In genomic region chr2:69827796-69828540, GRCh38 we compare ENCODE assay signal across 11 cellular contexts. TPM values are rescaled to one million over a fixed set of nuclear protein-coding genes. Genes with fewer than 3 reads are reported as not detected.
DNase-seq lines count a peak whose midpoint lies in the region; ATAC-seq and TF ChIP-seq lines count a peak whose summit lies in the region.
"Had no signal": no experiment of that assay in that cellular context is flagged by ENCODE, and none has a peak within 500 bp of the region (broad histone marks: within the 10 kb centered on the region; RNA-seq: fewer than 3 reads in every experiment).

No MANE protein-coding gene starts in this region.

- peak overlapping the region; percentile 54 for H3K27ac Mint-ChIP-seq in GM23338
- peak overlapping the region; percentile 89 for H3K27ac Mint-ChIP-seq in dendritic cell treated with granulocyte-macrophage colony-stimulating factor and Interleukin-4, amounts not matched to agents 40 ng/mL and 50 ng/mL, for 4 days

- BruUV-seq in OCI-LY7 (replicated peaks; lab: Mats Ljungman, UMichigan): no TSS peak

- CTCF ChIA-PET in OCI-LY7 (lab: Charles Lee; ENCODE audit: unreplicated experiment): no interaction called here

- H4K20me1 ChIP-seq in GM23338 (replicated peaks; ENCODE audit: insufficient read depth) (peaks cover 11% of the 10 kb centered on the region), OCI-LY7 (ENCODE audit: insufficient read depth, low read length) (peaks cover 8% of the 10 kb centered on the region)

- no peak for DNase-seq in GM23338 (ENCODE audit: low spot score)
- no peak for DNase-seq in OCI-LY7 (ENCODE audit: low spot score)
- no peak for DNase-seq in stimulated activated CD4-positive, alpha-beta T cell treated with anti-CD3 and anti-CD28 coated beads, Interleukin-4, amount 100 ng/mL, for 24 hours
- no peak for DNase-seq in HUDEP-2 (lab: John Stamatoyannopoulos, UW; ENCODE audit: unreplicated experiment in 76 of 76)
- DNase-seq: GF-D8, mesendoderm, NCI-H345 had no signal

- peak overlapping the region; percentile 82 for H3K4me3 Mint-ChIP-seq in GM23338
- H3K4me3 Mint-ChIP-seq in dendritic cell treated with granulocyte-macrophage colony-stimulating factor and Interleukin-4, amounts not matched to agents 40 ng/mL and 50 ng/mL, for 4 days: no peak overlapping the region

- H3K27me3 ChIP-seq in GM23338 (ENCODE audit: insufficient read depth) (no peaks in the 10 kb centered on the region), neutrophil (no peaks in the 10 kb centered on the region)

- no peak for TF ChIP-seq CTCF in GM23338 (conservative IDR thresholded peaks at IDR 0.05; ENCODE audit: low read depth in 2 of 2)
- TF ChIP-seq CTCF in OCI-LY7 (conservative IDR thresholded peaks at IDR 0.05; ENCODE audit: low read length): no peak
- no peak for TF ChIP-seq CTCF in neutrophil (IDR thresholded peaks at IDR 0.05)

- H3K9me2 ChIP-seq in GM23338 (ENCODE audit: insufficient read depth): no peaks in the 10 kb centered on the region
- no peaks in the 10 kb centered on the region for H3K9me2 ChIP-seq in OCI-LY7 (ENCODE audit: insufficient read depth, low read length)

- peaks cover 28% of the 10 kb centered on the region for H3K79me2 ChIP-seq in GM23338 (replicated peaks; ENCODE audit: insufficient read depth)
- peaks cover 32% of the 10 kb centered on the region for H3K79me2 ChIP-seq in OCI-LY7 (ENCODE audit: insufficient read depth, low read depth, low read length)

- peaks cover 3% of the 10 kb centered on the region; the same call in 2 of the 3 replicates for H3K36me3 Mint-ChIP-seq in GM23338 (ENCODE audit: low read depth)
- peaks cover 27% of the 10 kb centered on the region for H3K36me3 Mint-ChIP-seq in dendritic cell treated with granulocyte-macrophage colony-stimulating factor and Interleukin-4, amounts not matched to agents 40 ng/mL and 50 ng/mL, for 4 days (ENCODE audit: low read depth)

- peak overlapping the region; percentile 76; the same call in 1 of the 2 replicates for H2AFZ ChIP-seq in GM23338
- H2AFZ ChIP-seq in OCI-LY7 (ENCODE audit: low read length): peak overlapping the region; percentile 99; the same call in 1 of the 2 replicates

- H3K4me3 ChIP-seq in GM23338 (peak overlapping the region; percentile 66), OCI-LY7 (ENCODE audit: low read depth, low read length, poor library complexity, severe bottlenecking) (no peak overlapping the region), neutrophil (ENCODE audit: low read depth in 1 of 2, low read length in 1 of 2) (peak overlapping the region in 1 of 2 experiments; percentile 3)

- H3K9me3 ChIP-seq in OCI-LY7 (ENCODE audit: low read length): no peaks in the 10 kb centered on the region
- no peaks in the 10 kb centered on the region for H3K9me3 ChIP-seq in neutrophil
- H3K9me3 ChIP-seq: thoracic aorta had no signal

- ATAC-seq in GM23338: no peak
- ATAC-seq in SK-N-SH treated with all-trans-retinoic acid at 6 μM for 48 hours: no peak

- H3F3A ChIP-seq in GM23338 (replicated peaks; ENCODE audit: low read depth): no peaks in the 10 kb centered on the region; the same call in 1 of the 2 replicates

- H3K9me3 Mint-ChIP-seq in GM23338: no peaks in the 10 kb centered on the region
- no peaks in the 10 kb centered on the region for H3K9me3 Mint-ChIP-seq in dendritic cell treated with granulocyte-macrophage colony-stimulating factor and Interleukin-4, amounts not matched to agents 40 ng/mL and 50 ng/mL, for 4 days

- H3K4me1 ChIP-seq in GM23338 (ENCODE audit: insufficient read depth) (peaks cover 17% of the 10 kb centered on the region), OCI-LY7 (ENCODE audit: insufficient read depth, low read length, poor library complexity, severe bottlenecking) (peaks cover 27% of the 10 kb centered on the region), neutrophil (ENCODE audit: control insufficient read depth in 1 of 2, insufficient read depth in 1 of 2, low read depth in 1 of 2, low read length in 1 of 2) (peaks cover 38 to 39% of the 10 kb centered on the region in 2 experiments)

- peaks cover 9% of the 10 kb centered on the region; the same call in 1 of the 2 replicates for H3K36me3 ChIP-seq in GM23338 (ENCODE audit: insufficient read depth)
- H3K36me3 ChIP-seq in OCI-LY7 (ENCODE audit: insufficient read depth, low read length): peaks cover 18% of the 10 kb centered on the region
- peaks cover 6% of the 10 kb centered on the region for H3K36me3 ChIP-seq in neutrophil
- H3K36me3 ChIP-seq: thoracic aorta had no signal

- intact Hi-C loops in OCI-LY7 (cut with micrococcal nuclease; ENCODE audit: unreplicated experiment): loop anchor here (10.0 kb wide), 1 partner anchor 183 kb away; the partner anchor contains the start of gene AAK1
- intact Hi-C loops in dendritic cell treated with granulocyte-macrophage colony-stimulating factor and Interleukin-4, amounts not matched to agents 40 ng/mL and 50 ng/mL, for 4 days (cut with micrococcal nuclease): loop anchor here (5.0 kb wide), 1 partner anchor 186 kb away; the partner anchor contains the start of gene AAK1

- POLR2A ChIA-PET in OCI-LY7 (lab: Charles Lee): interaction anchor here (0.5 to 2.3 kb wide), 10 partner anchors 18 to 813 kb away, joined by 3 to 8 read pairs (median 4); partner anchors contain the start of genes MXD1 and SNRPG

- H3K4me1 Mint-ChIP-seq in GM23338: peaks cover 18% of the 10 kb centered on the region
- H3K4me1 Mint-ChIP-seq in dendritic cell treated with granulocyte-macrophage colony-stimulating factor and Interleukin-4, amounts not matched to agents 40 ng/mL and 50 ng/mL, for 4 days (ENCODE audit: low read depth): peaks cover 24% of the 10 kb centered on the region

- H3K27ac ChIP-seq in GM23338 (ENCODE audit: low read depth) (peak overlapping the region; percentile 98; the same call in 1 of the 2 replicates), OCI-LY7 (ENCODE audit: low read depth, low read length, poor library complexity, severe bottlenecking) (no peak overlapping the region), neutrophil (peak overlapping the region; percentile 93)

- H3K4me2 ChIP-seq in GM23338 (peak overlapping the region; percentile 71), OCI-LY7 (ENCODE audit: low read length) (no peak overlapping the region)

- H3K27me3 Mint-ChIP-seq in GM23338 (ENCODE audit: insufficient read depth, low read depth, poor library complexity): peaks cover 9% of the 10 kb centered on the region
- no peaks in the 10 kb centered on the region for H3K27me3 Mint-ChIP-seq in dendritic cell treated with granulocyte-macrophage colony-stimulating factor and Interleukin-4, amounts not matched to agents 40 ng/mL and 50 ng/mL, for 4 days

TF ChIP-seq in GM23338, 12 proteins besides CTCF, POLR2A, EP300 and RAD21 (continues in another document):
- no peak for TF ChIP-seq POLR2AphosphoS5 (IDR thresholded peaks at IDR 0.05; ENCODE audit: low read depth)
- no peak for TF ChIP-seq ZNF114 (CRISPR knock-in tag; IDR thresholded peaks at IDR 0.05)

TF ChIP-seq in SK-N-SH treated with all-trans-retinoic acid at 6 μM for 48 hours, 23 proteins besides CTCF, POLR2A, EP300 and RAD21:
- TF ChIP-seq ESRRG (CRISPR knock-in tag; IDR thresholded peaks at IDR 0.05): no peak
- no peak for TF ChIP-seq ISL1 (CRISPR knock-in tag; IDR thresholded peaks at IDR 0.05)
- TF ChIP-seq ZNF70 (CRISPR knock-in tag; IDR thresholded peaks at IDR 0.05): no peak
- TF ChIP-seq TSHZ2 (CRISPR knock-in tag; IDR thresholded peaks at IDR 0.05): no peak
- TF ChIP-seq POU6F1 (CRISPR knock-in tag; IDR thresholded peaks at IDR 0.05; ENCODE audit: borderline replicate concordance, low read depth): no peak
- TF ChIP-seq CSDC2 (CRISPR knock-in tag; IDR thresholded peaks at IDR 0.05): no peak
- TF ChIP-seq OSR1 (CRISPR knock-in tag; IDR thresholded peaks at IDR 0.05): no peak
- TF ChIP-seq SNAI2 (CRISPR knock-in tag; IDR thresholded peaks at IDR 0.05): no peak
- TF ChIP-seq ARNTL (CRISPR knock-in tag; IDR thresholded peaks at IDR 0.05; ENCODE audit: borderline replicate concordance, low read depth): no peak
- TF ChIP-seq ZFP3 (CRISPR knock-in tag; IDR thresholded peaks at IDR 0.05): no peak

RNA-seq across cellular contexts. Expression of gene GMCL1, which starts 1.5 kb away (rescaled TPM):
- 26.9 and 27.3 TPM in 2 replicates for total RNA-seq in GM23338 (2014; rRNA removed; shearing (Covaris generic))
- polyA plus RNA-seq in GM23338 (2016; fragmentation: Nextera tagmentation; extraction: Ambion mirVana): 27.0 and 27.7 TPM in 2 replicates
- total RNA-seq in OCI-LY7 (2014; rRNA removed; shearing (Covaris generic)): 11.9 and 14.4 TPM in 2 replicates
- total RNA-seq in OCI-LY7 (2022): 25.9 and 28.2 TPM in 2 replicates
